In the genomic region with DNA sequence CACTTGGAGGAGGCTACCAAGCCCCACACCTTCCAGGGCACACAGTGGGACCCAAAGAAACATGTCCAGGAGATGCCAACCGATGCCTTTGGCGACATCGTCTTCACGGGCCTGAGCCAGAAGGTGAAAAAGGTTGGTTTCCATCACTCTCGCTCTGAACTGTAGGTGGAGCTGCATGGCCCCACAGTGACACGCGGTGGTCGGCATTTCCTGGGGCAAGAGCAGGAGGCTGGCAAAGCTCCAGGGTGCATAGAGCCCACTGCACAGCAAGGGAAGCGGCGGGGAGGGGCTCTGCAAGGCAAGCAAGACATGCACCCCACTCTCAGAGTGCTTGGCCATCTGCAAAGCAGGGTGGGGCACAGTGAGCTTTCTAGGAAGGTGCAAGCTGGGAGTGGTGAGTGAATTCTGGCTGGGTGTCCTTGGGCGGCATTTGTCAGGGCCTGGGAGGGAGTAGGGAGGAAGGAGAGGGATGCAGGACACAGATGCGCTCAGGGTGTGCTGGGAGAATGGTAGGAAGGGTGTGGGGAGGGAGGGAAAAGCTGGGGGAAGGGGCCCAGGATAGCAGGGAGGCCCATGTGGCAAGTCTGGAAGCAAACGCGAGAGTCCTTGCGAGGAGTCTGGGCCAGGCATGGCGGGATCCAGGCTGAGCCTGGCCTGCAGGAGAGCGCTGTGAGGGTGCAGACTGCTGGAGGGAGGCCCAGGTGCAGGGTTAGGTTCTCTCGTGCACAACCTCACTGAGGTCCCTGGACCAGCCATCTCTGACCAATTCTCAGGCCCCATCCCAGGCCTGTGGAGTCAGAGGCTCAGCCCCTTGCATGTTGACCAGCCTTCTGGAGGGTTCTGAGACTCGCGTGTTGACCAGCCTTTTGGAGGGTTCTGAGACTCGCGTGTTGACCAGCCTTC, we compare ENCODE assay signal across 24 cellular contexts. TPM values are rescaled to one million over a fixed set of nuclear protein-coding genes. Genes with fewer than 3 reads are reported as not detected.
A peak's percentile ranks its signal among the peaks of the same experiment; 100 is the strongest.
DNase-seq lines count a peak whose midpoint lies in the region; ATAC-seq and TF ChIP-seq lines count a peak whose summit lies in the region.
"Had no signal": no experiment of that assay in that cellular context is flagged by ENCODE, and none has a peak within 500 bp of the region (broad histone marks: within the 10 kb centered on the region; RNA-seq: fewer than 3 reads in every experiment).

No MANE protein-coding gene starts in this region.

- TF ChIP-seq POLR2A in Peyer's patch (IDR thresholded peaks at IDR 0.05), result no peak
- no peak for TF ChIP-seq POLR2A in spleen (IDR thresholded peaks at IDR 0.05)
- TF ChIP-seq POLR2A in erythroblast (IDR thresholded peaks at IDR 0.05; ENCODE audit: low read length), result no peak

- no peak overlapping the region for H3K4me3 ChIP-seq in H7 (ENCODE audit: insufficient read depth, low read depth, low read length)
- no peak overlapping the region for H3K4me3 ChIP-seq in Peyer's patch
- no peak overlapping the region for H3K4me3 ChIP-seq in spleen
- H3K4me3 ChIP-seq: dorsolateral prefrontal cortex, ovary, SK-N-MC, thoracic aorta had no signal

- H3K27me3 ChIP-seq in H7 (ENCODE audit: control insufficient read depth, insufficient read depth, low read length) (no peaks in the 10 kb centered on the region), Peyer's patch (no peaks in the 10 kb centered on the region), spleen (replicated peaks in 1 of 7) (peaks cover 0 to 5% (median 0%) of the 10 kb centered on the region in 7 donors)
- H3K27me3 ChIP-seq: ovary had no signal

- H3K27ac ChIP-seq in Peyer's patch (no peak overlapping the region), spleen (no peak overlapping the region)
- H3K27ac ChIP-seq: dorsolateral prefrontal cortex, ovary, SK-N-MC, thoracic aorta had no signal

- intact Hi-C loops in spleen (cut with DNase I; ENCODE audit: low total_unique reads), result no loop called here

- peak; percentile 73 for DNase-seq in H7
- DNase-seq in Peyer's patch, result peak in 2 of 3 donors; percentile 33 to 40
- DNase-seq in islet precursor cell, result peak; percentile 51
- peak; percentile 69 for DNase-seq in spleen
- DNase-seq in activated CD4-positive, alpha-beta T cell treated with anti-CD3 and anti-CD28 coated beads, Interleukin-2, amount 50 U/mL, for 48 hours, result no peak
- no peak for DNase-seq in erythroblast (lab: John Stamatoyannopoulos, UW)
- DNase-seq: activated CD4-positive, alpha-beta T cell treated with anti-CD3 and anti-CD28 coated beads, Interleukin-2, amount 10 ng/mL, durations not matched to agents 7 days and 5 days; activated CD8-positive, alpha-beta memory T cell treated with anti-CD3 and anti-CD28 coated beads, Interleukin-2, amount 10 ng/mL, durations not matched to agents 7 days and 5 days; CD4-positive, alpha-beta memory T cell; central memory CD4-positive, alpha-beta T cell; GOT3; Kasumi-1; midbrain; NCI-H1048; NCI-H1694 treated with DMSO at 0.1 percent for 48 hours; NCI-H2171 treated with DMSO at 0.1 percent for 48 hours; NCI-H526 treated with DMSO at 0.1 percent for 48 hours; stimulated activated naive CD4-positive, alpha-beta T cell treated with Interleukin-2 at 50 U/mL for 16 hours had no signal

- 77 to 86% (median 83%) methylated on average over 22 of the region's 22 CpGs for whole genome bisulfite sequencing in spleen, 5 donors

- no peaks in the 10 kb centered on the region for H3K9me3 ChIP-seq in Peyer's patch
- peaks cover 0 to 22% (median 14%) of the 10 kb centered on the region in 8 donors for H3K9me3 ChIP-seq in spleen
- H3K9me3 ChIP-seq: thoracic aorta had no signal

- no peaks in the 10 kb centered on the region for H3K36me3 ChIP-seq in H7 (replicated peaks; ENCODE audit: control insufficient read depth, insufficient read depth, low read length)
- no peaks in the 10 kb centered on the region for H3K36me3 ChIP-seq in Peyer's patch
- H3K36me3 ChIP-seq in spleen, result peaks cover 0 to 53% (median 3%) of the 10 kb centered on the region in 6 donors
- H3K36me3 ChIP-seq: ovary, thoracic aorta had no signal

- ATAC-seq in HG02870 (IDR thresholded peaks at IDR 0.05; ENCODE audit: unreplicated experiment), result no peak
- ATAC-seq: activated CD8-positive, alpha-beta memory T cell treated with anti-CD3 and anti-CD28 coated beads, Interleukin-2, amount 10 ng/mL, durations not matched to agents 7 days and 5 days; naive thymus-derived CD8-positive, alpha-beta T cell had no signal

- TF ChIP-seq CTCF in Peyer's patch (IDR thresholded peaks at IDR 0.05) (no peak), spleen (IDR thresholded peaks at IDR 0.05 in 8 of 11, conservative IDR thresholded peaks at IDR 0.05 in 3 of 11) (no peak)

- H3K4me1 ChIP-seq in Peyer's patch (no peaks in the 10 kb centered on the region), spleen (peaks cover 0 to 26% (median 7%) of the 10 kb centered on the region in 6 donors)

RNA-seq across cellular contexts. Expression of a gene that starts 11.0 kb away (rescaled TPM):
- 0.42 and 0.48 TPM in 2 replicates for total RNA-seq in H7 (2014; rRNA removed; shearing (Covaris generic))
- total RNA-seq in Peyer's patch, result 10 to 100 TPM in 1 of 4 donors, 1 to 10 TPM in 3; 1.1 to 27.2 (median 3.3) TPM
- total RNA-seq in spleen, result 10 to 100 TPM; 10.4 to 35.3 (median 22.0) TPM
- 10 to 100 TPM; 20.5 to 44.1 (median 28.4) TPM for polyA plus RNA-seq in spleen

RNA-seq across cellular contexts. Expression of a gene that starts 25.2 kb away (rescaled TPM):
- total RNA-seq in H7 (2014; rRNA removed; shearing (Covaris generic)), result 17.2 and 20.3 TPM in 2 replicates
- 10 to 100 TPM; 20.5 to 50.6 (median 39.9) TPM for total RNA-seq in Peyer's patch
- 10 to 100 TPM; 26.2 to 34.3 (median 32.3) TPM for total RNA-seq in spleen
- 10 to 100 TPM; 41.5 to 79.8 (median 70.9) TPM for polyA plus RNA-seq in spleen

Comparison
In these comparisons a context has a peak if more than half of its experiments do, and no peak if none do; other contexts are left out.
1. DNase-seq: peak in H7 (single experiment), Peyer's patch (2 of 3), islet precursor cell (single experiment) and spleen (single experiment); none in activated CD4-positive, alpha-beta T cell treated with anti-CD3 and anti-CD28 coated beads, Interleukin-2, amount 50 U/mL, for 48 hours (0 of 2) and erythroblast (0 of 2).